ENCODE assay signal across 25 cellular contexts in genomic region chr1:212526111-212526491, GRCh38.
DNase-seq lines count a peak whose midpoint lies in the region; ATAC-seq, FAIRE-seq and TF ChIP-seq lines count a peak whose summit lies in the region.
"Had no signal": no experiment of that assay in that cellular context is flagged by ENCODE, and none has a peak within 500 bp of the region (broad histone marks: within the 10 kb centered on the region; RNA-seq: fewer than 3 reads in every experiment).

No MANE protein-coding gene starts in this region.

- H2AFZ ChIP-seq in K562 (ENCODE audit: low read depth, low read length), result no peak overlapping the region
- H2AFZ ChIP-seq: GM23248 had no signal

- TF ChIP-seq EP300 in K562 (IDR thresholded peaks at IDR 0.05; ENCODE audit: low read length), result no peak
- TF ChIP-seq EP300 in suprapubic skin (IDR thresholded peaks at IDR 0.05), result no peak
- no peak for TF ChIP-seq EP300 in tibial nerve (IDR thresholded peaks at IDR 0.05)

- peaks cover 4% of the 10 kb centered on the region for H3K9me1 ChIP-seq in K562 (ENCODE audit: control insufficient read depth, insufficient read depth, low read length)

- FAIRE-seq in K562 (lab: Jason Lieb, UNC), result no peak
- FAIRE-seq: GM12891 had no signal

- no TSS peak for BruUV-seq in K562 (replicated peaks; lab: Mats Ljungman, UMichigan)

- TF ChIP-seq CTCF in K562 (IDR thresholded peaks at IDR 0.05 in 2 of 3, conservative IDR thresholded peaks at IDR 0.05 in 1 of 3; ENCODE audit: insufficient read depth in 2 of 3, low read depth in 1 of 3, low read length in 3 of 3) (no peak), suprapubic skin (IDR thresholded peaks at IDR 0.05) (no peak), tibial nerve (IDR thresholded peaks at IDR 0.05) (no peak), testis (IDR thresholded peaks at IDR 0.05) (no peak)

- in situ Hi-C loops in K562 (cut with MboI), result no loop called here

- H3K9me3 ChIP-seq in K562 (replicated peaks; ENCODE audit: control insufficient read depth, insufficient read depth, low read depth, low read length), result no peaks in the 10 kb centered on the region
- no peaks in the 10 kb centered on the region for H3K9me3 ChIP-seq in right cardiac atrium (ENCODE audit: control insufficient read depth, low read length)
- no peaks in the 10 kb centered on the region for H3K9me3 ChIP-seq in suprapubic skin
- H3K9me3 ChIP-seq in tibial nerve, result no peaks in the 10 kb centered on the region
- H3K9me3 ChIP-seq in testis, result no peaks in the 10 kb centered on the region
- H3K9me3 ChIP-seq: BLaER1, Caco-2, HAP-1, SK-N-SH had no signal

- TF ChIP-seq RAD21 in K562 (CRISPR knock-in tag; conservative IDR thresholded peaks at IDR 0.05 in 1 of 2, IDR thresholded peaks at IDR 0.05 in 1 of 2), result no peak

- H3K4me2 ChIP-seq in K562 (ENCODE audit: insufficient read depth, low read length), result no peak overlapping the region
- H3K4me2 ChIP-seq: BLaER1, KMS-11, SK-N-SH had no signal

- no peaks in the 10 kb centered on the region for H4K20me1 ChIP-seq in K562 (replicated peaks; ENCODE audit: control insufficient read depth, insufficient read depth, low read length)
- H4K20me1 ChIP-seq: BLaER1 had no signal

- H3K9ac ChIP-seq in K562 (ENCODE audit: insufficient read depth in 1 of 2, low read depth in 2 of 2, low read length in 2 of 2), result no peak overlapping the region; a peak in 1 of 4 replicates
- H3K9ac ChIP-seq: BLaER1, GM23248, KMS-11, SK-N-SH had no signal

- H3K36me3 ChIP-seq in K562 (ENCODE audit: control insufficient read depth, insufficient read depth, low read length) (no peaks in the 10 kb centered on the region), suprapubic skin (no peaks in the 10 kb centered on the region), tibial nerve (no peaks in the 10 kb centered on the region), testis (ENCODE audit: low read depth, missing control alignments) (no peaks in the 10 kb centered on the region)
- H3K36me3 ChIP-seq: BLaER1, HAP-1 had no signal

- TF ChIP-seq POLR2A in K562 (conservative IDR thresholded peaks at IDR 0.05) (no peak), suprapubic skin (IDR thresholded peaks at IDR 0.05) (no peak), tibial nerve (IDR thresholded peaks at IDR 0.05) (no peak), testis (IDR thresholded peaks at IDR 0.05) (no peak)

- no peak overlapping the region for H3K4me3 ChIP-seq in K562
- no peak overlapping the region for H3K4me3 ChIP-seq in right cardiac atrium (ENCODE audit: low read length)
- H3K4me3 ChIP-seq in suprapubic skin, result no peak overlapping the region
- no peak overlapping the region for H3K4me3 ChIP-seq in tibial nerve
- no peak overlapping the region for H3K4me3 ChIP-seq in testis
- H3K4me3 ChIP-seq: BLaER1, GM23248, HAP-1 had no signal

- ATAC-seq in K562 (no peak), right cardiac atrium (peak in 1 of 2 donors; percentile 23), GM19463 (IDR thresholded peaks at IDR 0.05; ENCODE audit: unreplicated experiment) (no peak)

- H3K4me1 ChIP-seq in K562 (replicated peaks in 1 of 2; ENCODE audit: control insufficient read depth in 2 of 2, insufficient read depth in 2 of 2, low read length in 2 of 2) (no peaks in the 10 kb centered on the region), right cardiac atrium (ENCODE audit: control insufficient read depth, insufficient read depth, low read length) (no peaks in the 10 kb centered on the region), suprapubic skin (peaks cover 3% of the 10 kb centered on the region), tibial nerve (no peaks in the 10 kb centered on the region), testis (no peaks in the 10 kb centered on the region)
- H3K4me1 ChIP-seq: BLaER1, Caco-2, HAP-1 had no signal

- CTCF ChIA-PET in K562 (lab: Yijun Ruan, JAX; ENCODE audit: low intra/inter-chr PET ratio), result no interaction called here

- intact Hi-C loops in K562 (cut with micrococcal nuclease), result no loop called here
- intact Hi-C loops in right cardiac atrium (cut with DNase I), result no loop called here
- intact Hi-C loops in testis (cut with DNase I; ENCODE audit: low total_unique reads), result no loop called here

- POLR2A ChIA-PET in K562 (lab: Yijun Ruan, JAX), result interaction anchor here (0.6 to 1.5 kb wide), 3 partner anchors 10 to 91 kb away, joined by 3 to 4 read pairs (median 3); no protein-coding TSS in a partner anchor

- no peaks in the 10 kb centered on the region for H3K79me2 ChIP-seq in K562 (ENCODE audit: control insufficient read depth, insufficient read depth, low read length)

- WGBS in K562 (ENCODE audit: insufficient coverage, low coverage, missing lambda C conversion rate), result 0% methylated on average over 3 of the region's 5 CpGs
- WGBS in right cardiac atrium, result 90% methylated on average over 5 of the region's 5 CpGs
- WGBS in suprapubic skin, result 87% methylated on average over 5 of the region's 5 CpGs
- 91 to 92% methylated on average over 5 of the region's 5 CpGs for WGBS in tibial nerve, 2 donors
- WGBS in testis, 2 donors, result 84 to 100% methylated on average over 5 of the region's 5 CpGs

- DNase-seq in DMS53 (lab: John Stamatoyannopoulos, UW) (peak; percentile 35), DMS53 treated with DMSO at 0.1 percent for 48 hours (lab: John Stamatoyannopoulos, UW; ENCODE audit: unreplicated experiment) (no peak), K562 (ENCODE audit: extremely low read depth in 1 of 4, low spot score in 3 of 4) (no peak), right cardiac atrium (no peak), suprapubic skin (ENCODE audit: low spot score in 2 of 2) (no peak), tibial nerve (ENCODE audit: low spot score in 2 of 2) (no peak), testis (no peak)
- DNase-seq: Caco-2; CD4-positive, alpha-beta memory T cell; DMS 273 treated with DMSO at 0.1 percent for 48 hours; NCI-H1105; NCI-H1694 treated with DMSO at 0.1 percent for 48 hours; NCI-H2081 treated with DMSO at 0.1 percent for 48 hours; NCI-H446; NCI-H526; RPMI8226; SIG-M5; SK-N-SH had no signal

- H3K27me3 ChIP-seq in K562 (ENCODE audit: control insufficient read depth in 2 of 2, insufficient read depth in 2 of 2, low read length in 2 of 2) (peaks cover 30 to 48% of the 10 kb centered on the region in 2 experiments), right cardiac atrium (ENCODE audit: control insufficient read depth, insufficient read depth) (no peaks in the 10 kb centered on the region), suprapubic skin (no peaks in the 10 kb centered on the region), tibial nerve (no peaks in the 10 kb centered on the region), testis (no peaks in the 10 kb centered on the region)
- H3K27me3 ChIP-seq: BLaER1 had no signal

- H3K27ac ChIP-seq in K562 (ENCODE audit: extremely low read depth, low read depth, low read length) (no peak overlapping the region), right cardiac atrium (ENCODE audit: low read length) (peak overlapping the region; percentile 79), suprapubic skin (peak overlapping the region; percentile 3), tibial nerve (no peak overlapping the region), testis (no peak overlapping the region)
- H3K27ac ChIP-seq: 22Rv1, BLaER1, GM23248, KMS-11 had no signal

TF ChIP-seq in K562, 482 proteins besides CTCF, POLR2A, EP300 and RAD21:
- TF ChIP-seq ZNF507 (tag; conservative IDR thresholded peaks at IDR 0.05) (no peak), ZNF449 (CRISPR knock-in tag; IDR thresholded peaks at IDR 0.05) (no peak), ATF3 (IDR thresholded peaks at IDR 0.05) (no peak), ATF3 (CRISPR knock-in tag; conservative IDR thresholded peaks at IDR 0.05) (no peak), THAP7 (CRISPR knock-in tag; IDR thresholded peaks at IDR 0.05) (no peak), ZSCAN32 (CRISPR knock-in tag; IDR thresholded peaks at IDR 0.05) (no peak), FOSL1 (tag; conservative IDR thresholded peaks at IDR 0.05) (peak; percentile 1; the same call in 1 of the 2 replicates), ZKSCAN8 (CRISPR knock-in tag; IDR thresholded peaks at IDR 0.05) (no peak)

Comparison
In these comparisons a context has a peak if more than half of its experiments do, and no peak if none do; other contexts are left out.
1. H3K27ac ChIP-seq: peak in right cardiac atrium (single experiment) and suprapubic skin (single experiment); none in K562 (single experiment), tibial nerve (0 of 4) and testis (0 of 2).